21 cellular contexts compared by ENCODE assay signal in genomic region chr11:70019576-70020011, GRCh38. TPM values are rescaled to one million over a fixed set of nuclear protein-coding genes. Genes with fewer than 3 reads are reported as not detected.
DNase-seq lines count a peak whose midpoint lies in the region; ATAC-seq, FAIRE-seq and TF ChIP-seq lines count a peak whose summit lies in the region.
"Had no signal": no experiment of that assay in that cellular context is flagged by ENCODE, and none has a peak within 500 bp of the region (broad histone marks: within the 10 kb centered on the region; RNA-seq: fewer than 3 reads in every experiment).

No MANE protein-coding gene starts in this region.

- no peaks in the 10 kb centered on the region for H3K36me3 ChIP-seq in astrocyte (ENCODE audit: insufficient read depth, low read length)
- no peaks in the 10 kb centered on the region for H3K36me3 ChIP-seq in heart right ventricle
- no peaks in the 10 kb centered on the region for H3K36me3 ChIP-seq in mesendoderm (ENCODE audit: control insufficient read depth, insufficient read depth, low read length)

- peaks cover 7% of the 10 kb centered on the region for H3K4me1 Mint-ChIP-seq in astrocyte (ENCODE audit: low read depth, unreplicated experiment)
- H3K4me1 Mint-ChIP-seq in activated CD4-positive, alpha-beta T cell treated with anti-CD3 and anti-CD28 coated beads for 36 hours: no peaks in the 10 kb centered on the region
- H3K4me1 Mint-ChIP-seq: memory B cell had no signal

- H3K4me3 ChIP-seq in astrocyte (ENCODE audit: insufficient read depth, low read depth, low read length) (no peak overlapping the region), heart right ventricle (peak overlapping the region in 1 of 10 donors; percentile 5), skin epidermis (no peak overlapping the region), mesendoderm (ENCODE audit: low read length) (no peak overlapping the region)

- H3K18ac ChIP-seq in mesendoderm (ENCODE audit: low read length): no peak overlapping the region

- no peak overlapping the region for H4K8ac ChIP-seq in mesendoderm (ENCODE audit: low read depth, low read length)

- no peak overlapping the region for H3K4me2 ChIP-seq in astrocyte (ENCODE audit: low read length)
- H3K4me2 ChIP-seq in mesendoderm (ENCODE audit: low read length): no peak overlapping the region
- H3K4me2 ChIP-seq: KMS-11 had no signal

- no peaks in the 10 kb centered on the region for H3K27me3 ChIP-seq in astrocyte (ENCODE audit: insufficient read depth, low read length)
- peaks cover 0 to 6% (median 0%) of the 10 kb centered on the region in 7 donors for H3K27me3 ChIP-seq in heart right ventricle
- H3K27me3 ChIP-seq in mesendoderm (ENCODE audit: insufficient read depth, low read length, poor library complexity): no peaks in the 10 kb centered on the region

- ATAC-seq in heart right ventricle: peak; percentile 73 to 86 (median 78)
- no peak for ATAC-seq in GM18517 (IDR thresholded peaks at IDR 0.05; ENCODE audit: unreplicated experiment)
- ATAC-seq in activated CD4-positive, alpha-beta T cell treated with anti-CD3 and anti-CD28 coated beads for 36 hours: no peak
- ATAC-seq: natural killer cell treated with Interleukin-12 subunit alpha and Interleukin-12 subunit beta and Interleukin-15 and Interleukin-18, amount 100 ng/mL, for 72 hours had no signal

- no peak overlapping the region for H3K27ac ChIP-seq in astrocyte (ENCODE audit: low read depth, low read length)
- H3K27ac ChIP-seq in heart right ventricle: peak overlapping the region in 9 of 10 donors; percentile 41 to 90 (median 84)
- peak overlapping the region in 16 of 21 experiments; percentile 13 to 89 (median 64) for H3K27ac ChIP-seq in skin epidermis
- H3K27ac ChIP-seq in mesendoderm (ENCODE audit: low read depth, low read length): no peak overlapping the region
- H3K27ac ChIP-seq: epithelial cell of prostate, KMS-11 had no signal

- H2BK120ac ChIP-seq in mesendoderm (ENCODE audit: low read depth, low read length): no peak overlapping the region

- no peaks in the 10 kb centered on the region for H3K79me1 ChIP-seq in mesendoderm (ENCODE audit: low read length)

- H3K79me2 ChIP-seq in astrocyte (ENCODE audit: insufficient read depth, low read length) (no peaks in the 10 kb centered on the region), mesendoderm (ENCODE audit: control insufficient read depth, insufficient read depth, low read length) (no peaks in the 10 kb centered on the region)

- no peak overlapping the region for H2BK15ac ChIP-seq in mesendoderm (replicated peaks; ENCODE audit: low read depth)

- peaks cover 20% of the 10 kb centered on the region for H3K27me3 Mint-ChIP-seq in astrocyte (ENCODE audit: low read depth, unreplicated experiment)
- H3K27me3 Mint-ChIP-seq in activated CD4-positive, alpha-beta T cell treated with anti-CD3 and anti-CD28 coated beads for 36 hours: peaks cover 2% of the 10 kb centered on the region

- no peak overlapping the region for H3K27ac Mint-ChIP-seq in astrocyte (ENCODE audit: unreplicated experiment)
- no peak overlapping the region for H3K27ac Mint-ChIP-seq in activated CD4-positive, alpha-beta T cell treated with anti-CD3 and anti-CD28 coated beads for 36 hours
- H3K27ac Mint-ChIP-seq: activated naive CD8-positive, alpha-beta T cell; memory B cell; natural killer cell treated with Interleukin-12 subunit alpha and Interleukin-12 subunit beta and Interleukin-15 and Interleukin-18, amount 100 ng/mL, for 72 hours; progenitor cell of endocrine pancreas had no signal

- no peak overlapping the region for H3K4ac ChIP-seq in mesendoderm (ENCODE audit: low read depth, low read length)

- POLR2A ChIA-PET in activated CD4-positive, alpha-beta T cell treated with anti-CD3 and anti-CD28 coated beads for 36 hours (lab: Charles Lee): no interaction called here

- CTCF ChIA-PET in activated CD4-positive, alpha-beta T cell treated with anti-CD3 and anti-CD28 coated beads for 36 hours (lab: Charles Lee): no interaction called here

- no peak overlapping the region for H2AFZ ChIP-seq in astrocyte (ENCODE audit: low read depth, low read length)

- no peaks in the 10 kb centered on the region for H3K9me3 Mint-ChIP-seq in astrocyte (ENCODE audit: unreplicated experiment)
- no peaks in the 10 kb centered on the region for H3K9me3 Mint-ChIP-seq in activated CD4-positive, alpha-beta T cell treated with anti-CD3 and anti-CD28 coated beads for 36 hours (ENCODE audit: low read depth)
- H3K9me3 Mint-ChIP-seq: natural killer cell treated with Interleukin-12 subunit alpha and Interleukin-12 subunit beta and Interleukin-15 and Interleukin-18, amount 100 ng/mL, for 72 hours had no signal

- DNase-seq in AG20443 (ENCODE audit: low spot score) (peak; percentile 53), astrocyte (ENCODE audit: low read depth) (peak; percentile 59), heart right ventricle (peak in 1 of 2 donors; percentile 62), mesendoderm (no peak), T-helper 1 cell (no peak)
- DNase-seq in activated CD4-positive, alpha-beta T cell treated with anti-CD3 and anti-CD28 coated beads for 36 hours: no peak
- DNase-seq: activated CD4-positive, CD25-positive, alpha-beta regulatory T cell; dermis blood vessel endothelial cell; NCI-H1092; NCI-H2081 treated with DMSO at 0.1 percent for 48 hours; NCI-H510A treated with DMSO at 0.1 percent for 48 hours had no signal

- H3K56ac ChIP-seq in mesendoderm (ENCODE audit: low read length): no peak overlapping the region

- no peak overlapping the region for H3K23ac ChIP-seq in mesendoderm (ENCODE audit: low read length)

- H2BK5ac ChIP-seq in mesendoderm (ENCODE audit: low read length): no peak overlapping the region

- 37 to 45% methylated on average over 8 of the region's 8 CpGs for WGBS in heart right ventricle, 2 donors
- no CpG with 5 or more reads among the region's 8 CpGs for WGBS in mesendoderm (ENCODE audit: extremely low coverage, insufficient coverage, low lambda C conversion rate)

- no peak overlapping the region for H3K4me3 Mint-ChIP-seq in astrocyte (ENCODE audit: unreplicated experiment)
- H3K4me3 Mint-ChIP-seq in activated CD4-positive, alpha-beta T cell treated with anti-CD3 and anti-CD28 coated beads for 36 hours: no peak overlapping the region
- H3K4me3 Mint-ChIP-seq: activated naive CD8-positive, alpha-beta T cell; memory B cell; natural killer cell treated with Interleukin-12 subunit alpha and Interleukin-12 subunit beta and Interleukin-15 and Interleukin-18, amount 100 ng/mL, for 72 hours had no signal

- peaks cover 20% of the 10 kb centered on the region for H3K4me1 ChIP-seq in astrocyte (ENCODE audit: insufficient read depth, low read length)
- peaks cover 0 to 47% (median 12%) of the 10 kb centered on the region in 9 donors for H3K4me1 ChIP-seq in heart right ventricle
- H3K4me1 ChIP-seq in mesendoderm (ENCODE audit: control insufficient read depth, low read depth, low read length): no peaks in the 10 kb centered on the region

- H4K20me1 ChIP-seq in astrocyte (ENCODE audit: insufficient read depth, low read length): no peaks in the 10 kb centered on the region

- H3K36me3 Mint-ChIP-seq in astrocyte (ENCODE audit: low read depth, unreplicated experiment): no peaks in the 10 kb centered on the region
- no peaks in the 10 kb centered on the region for H3K36me3 Mint-ChIP-seq in activated CD4-positive, alpha-beta T cell treated with anti-CD3 and anti-CD28 coated beads for 36 hours (ENCODE audit: low read depth)
- H3K36me3 Mint-ChIP-seq: activated naive CD8-positive, alpha-beta T cell; memory B cell; natural killer cell treated with Interleukin-12 subunit alpha and Interleukin-12 subunit beta and Interleukin-15 and Interleukin-18, amount 100 ng/mL, for 72 hours had no signal

- intact Hi-C loops in heart right ventricle (cut with DNase I): no loop called here
- intact Hi-C loops in activated CD4-positive, alpha-beta T cell treated with anti-CD3 and anti-CD28 coated beads for 36 hours (cut with DNase I, micrococcal nuclease): no loop called here

- no peak overlapping the region for H3K9ac ChIP-seq in astrocyte (ENCODE audit: low read length)
- no peak overlapping the region for H3K9ac ChIP-seq in mesendoderm (ENCODE audit: low read length)
- H3K9ac ChIP-seq: KMS-11 had no signal

- FAIRE-seq in astrocyte (lab: Jason Lieb, UNC): no peak
- FAIRE-seq: GM19239 had no signal

- H4K5ac ChIP-seq in mesendoderm (ENCODE audit: low read length): no peak overlapping the region

- no peak overlapping the region for H2AK5ac ChIP-seq in mesendoderm (ENCODE audit: low read length)

- TF ChIP-seq CTCF in astrocyte (IDR thresholded peaks at IDR 0.05; ENCODE audit: insufficient read depth, low read depth, low read length) (no peak), heart right ventricle (IDR thresholded peaks at IDR 0.05) (no peak)

- no peaks in the 10 kb centered on the region for H3K9me3 ChIP-seq in astrocyte (ENCODE audit: insufficient read depth, low read depth, low read length)
- H3K9me3 ChIP-seq in heart right ventricle: peaks cover 0 to 15% (median 0%) of the 10 kb centered on the region in 11 donors

RNA-seq across cellular contexts. Expression of gene ANO1, which starts 58.5 kb away (rescaled TPM):
- total RNA-seq in astrocyte (0.10 and 0.14 TPM in 2 replicates), heart right ventricle (10 to 100 TPM in 5 of 10 donors, 1 to 10 TPM in 5; 6.6 to 13.8 (median 9.7) TPM)
- polyA plus RNA-seq in heart right ventricle: 10 to 100 TPM in 1 of 2 donors, 1 to 10 TPM in 1; 6.8 to 12.7 TPM
- total RNA-seq in activated CD4-positive, alpha-beta T cell treated with anti-CD3 and anti-CD28 coated beads for 36 hours: not detected
- 0.32 TPM for polyA plus RNA-seq in mesendoderm (2013, experiment 1 of 2)
- polyA plus RNA-seq in mesendoderm (2013, experiment 2 of 2): 0.34 TPM
- total RNA-seq: activated CD8-positive, alpha-beta memory T cell treated with anti-CD3 and anti-CD28 coated beads for 36 hours; natural killer cell treated with Interleukin-12 subunit alpha and Interleukin-12 subunit beta and Interleukin-15 and Interleukin-18, amount 100 ng/mL, for 72 hours had no signal

Comparison
In these comparisons a context has a peak if more than half of its experiments do, and no peak if none do; other contexts are left out.
1. DNase-seq: peak in AG20443 (single experiment) and astrocyte (single experiment); none in activated CD4-positive, alpha-beta T cell treated with anti-CD3 and anti-CD28 coated beads for 36 hours (single experiment), mesendoderm (single experiment) and T-helper 1 cell (0 of 5).
2. H3K27ac ChIP-seq: peak in heart right ventricle (9 of 10) and skin epidermis (16 of 21); none in astrocyte (single experiment) and mesendoderm (single experiment).
3. ATAC-seq: peak in heart right ventricle (8 of 8); none in GM18517 (single experiment) and activated CD4-positive, alpha-beta T cell treated with anti-CD3 and anti-CD28 coated beads for 36 hours (single experiment).